Comparison of ENCODE assay signal across 1 cellular context in the genomic region with DNA sequence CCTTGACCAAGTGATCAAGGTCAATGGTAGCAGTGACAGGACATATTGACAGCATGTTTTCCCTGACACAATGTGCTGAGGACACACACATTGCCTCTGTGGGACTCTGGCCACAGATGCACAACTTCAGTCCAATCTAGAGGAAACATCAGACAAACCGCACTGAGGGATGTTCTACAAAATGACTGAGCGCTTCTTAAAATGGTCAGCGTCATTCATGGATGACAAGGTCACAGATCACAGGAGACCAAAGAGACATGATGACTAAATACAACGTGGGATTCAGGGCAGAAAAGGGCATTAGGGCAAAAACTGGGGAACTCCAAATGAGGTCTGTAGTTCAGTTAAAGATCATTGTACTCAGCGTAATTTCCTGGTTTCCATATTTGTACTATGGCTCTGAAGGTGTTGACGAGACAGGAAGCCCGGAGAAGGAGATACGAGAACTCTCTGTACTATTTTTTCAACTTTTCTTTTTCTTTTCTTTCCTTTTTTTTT.
TF ChIP-seq lines count a peak whose summit lies in the region.

No MANE protein-coding gene starts in this region.

TF ChIP-seq in K562, 482 proteins besides CTCF, POLR2A, EP300 and RAD21 (continued from another document):
- TF ChIP-seq MAZ (CRISPR knock-in tag; conservative IDR thresholded peaks at IDR 0.05 in 1 of 2, IDR thresholded peaks at IDR 0.05 in 1 of 2), result no peak
- TF ChIP-seq FOS (IDR thresholded peaks at IDR 0.05; ENCODE audit: extremely low read depth, insufficient read length), result no peak
- TF ChIP-seq HIVEP1 (CRISPR knock-in tag; IDR thresholded peaks at IDR 0.05), result no peak
- TF ChIP-seq, protein P1, sequence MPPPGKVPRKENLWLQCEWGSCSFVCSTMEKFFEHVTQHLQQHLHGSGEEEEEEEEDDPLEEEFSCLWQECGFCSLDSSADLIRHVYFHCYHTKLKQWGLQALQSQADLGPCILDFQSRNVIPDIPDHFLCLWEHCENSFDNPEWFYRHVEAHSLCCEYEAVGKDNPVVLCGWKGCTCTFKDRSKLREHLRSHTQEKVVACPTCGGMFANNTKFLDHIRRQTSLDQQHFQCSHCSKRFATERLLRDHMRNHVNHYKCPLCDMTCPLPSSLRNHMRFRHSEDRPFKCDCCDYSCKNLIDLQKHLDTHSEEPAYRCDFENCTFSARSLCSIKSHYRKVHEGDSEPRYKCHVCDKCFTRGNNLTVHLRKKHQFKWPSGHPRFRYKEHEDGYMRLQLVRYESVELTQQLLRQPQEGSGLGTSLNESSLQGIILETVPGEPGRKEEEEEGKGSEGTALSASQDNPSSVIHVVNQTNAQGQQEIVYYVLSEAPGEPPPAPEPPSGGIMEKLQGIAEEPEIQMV (tag; conservative IDR thresholded peaks at IDR 0.05; ENCODE audit: low read depth), result no peak
- no peak for TF ChIP-seq TEAD2 (tag; IDR thresholded peaks at IDR 0.05)
- TF ChIP-seq ZNF408 (CRISPR knock-in tag; IDR thresholded peaks at IDR 0.05; ENCODE audit: low read depth), result no peak
- TF ChIP-seq, protein P2, sequence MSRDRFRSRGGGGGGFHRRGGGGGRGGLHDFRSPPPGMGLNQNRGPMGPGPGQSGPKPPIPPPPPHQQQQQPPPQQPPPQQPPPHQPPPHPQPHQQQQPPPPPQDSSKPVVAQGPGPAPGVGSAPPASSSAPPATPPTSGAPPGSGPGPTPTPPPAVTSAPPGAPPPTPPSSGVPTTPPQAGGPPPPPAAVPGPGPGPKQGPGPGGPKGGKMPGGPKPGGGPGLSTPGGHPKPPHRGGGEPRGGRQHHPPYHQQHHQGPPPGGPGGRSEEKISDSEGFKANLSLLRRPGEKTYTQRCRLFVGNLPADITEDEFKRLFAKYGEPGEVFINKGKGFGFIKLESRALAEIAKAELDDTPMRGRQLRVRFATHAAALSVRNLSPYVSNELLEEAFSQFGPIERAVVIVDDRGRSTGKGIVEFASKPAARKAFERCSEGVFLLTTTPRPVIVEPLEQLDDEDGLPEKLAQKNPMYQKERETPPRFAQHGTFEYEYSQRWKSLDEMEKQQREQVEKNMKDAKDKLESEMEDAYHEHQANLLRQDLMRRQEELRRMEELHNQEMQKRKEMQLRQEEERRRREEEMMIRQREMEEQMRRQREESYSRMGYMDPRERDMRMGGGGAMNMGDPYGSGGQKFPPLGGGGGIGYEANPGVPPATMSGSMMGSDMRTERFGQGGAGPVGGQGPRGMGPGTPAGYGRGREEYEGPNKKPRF (IDR thresholded peaks at IDR 0.05; ENCODE audit: low read depth, low read length), result no peak
- TF ChIP-seq RB1 (IDR thresholded peaks at IDR 0.05; ENCODE audit: low read depth), result no peak
- TF ChIP-seq JUN (IDR thresholded peaks at IDR 0.05; ENCODE audit: borderline replicate concordance, low read depth, low read length), result peak; percentile 26; the same call in 1 of the 2 replicates
- no peak for TF ChIP-seq JUN (CRISPR knock-in tag; IDR thresholded peaks at IDR 0.05; ENCODE audit: borderline replicate concordance)
- no peak for TF ChIP-seq OTX1 (CRISPR knock-in tag; IDR thresholded peaks at IDR 0.05)
- TF ChIP-seq ETV5 (CRISPR knock-in tag; IDR thresholded peaks at IDR 0.05; ENCODE audit: low read depth), result no peak
- 0 out of 2 replicates have a peak, but pooled peaks have one; percentile 35 for TF ChIP-seq GABPA (tag; conservative IDR thresholded peaks at IDR 0.05; ENCODE audit: low read depth)
- no peak for TF ChIP-seq ELF4 (CRISPR knock-in tag; IDR thresholded peaks at IDR 0.05)
- TF ChIP-seq, protein P3, sequence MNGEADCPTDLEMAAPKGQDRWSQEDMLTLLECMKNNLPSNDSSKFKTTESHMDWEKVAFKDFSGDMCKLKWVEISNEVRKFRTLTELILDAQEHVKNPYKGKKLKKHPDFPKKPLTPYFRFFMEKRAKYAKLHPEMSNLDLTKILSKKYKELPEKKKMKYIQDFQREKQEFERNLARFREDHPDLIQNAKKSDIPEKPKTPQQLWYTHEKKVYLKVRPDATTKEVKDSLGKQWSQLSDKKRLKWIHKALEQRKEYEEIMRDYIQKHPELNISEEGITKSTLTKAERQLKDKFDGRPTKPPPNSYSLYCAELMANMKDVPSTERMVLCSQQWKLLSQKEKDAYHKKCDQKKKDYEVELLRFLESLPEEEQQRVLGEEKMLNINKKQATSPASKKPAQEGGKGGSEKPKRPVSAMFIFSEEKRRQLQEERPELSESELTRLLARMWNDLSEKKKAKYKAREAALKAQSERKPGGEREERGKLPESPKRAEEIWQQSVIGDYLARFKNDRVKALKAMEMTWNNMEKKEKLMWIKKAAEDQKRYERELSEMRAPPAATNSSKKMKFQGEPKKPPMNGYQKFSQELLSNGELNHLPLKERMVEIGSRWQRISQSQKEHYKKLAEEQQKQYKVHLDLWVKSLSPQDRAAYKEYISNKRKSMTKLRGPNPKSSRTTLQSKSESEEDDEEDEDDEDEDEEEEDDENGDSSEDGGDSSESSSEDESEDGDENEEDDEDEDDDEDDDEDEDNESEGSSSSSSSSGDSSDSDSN (IDR thresholded peaks at IDR 0.05; ENCODE audit: borderline replicate concordance in 1 of 2, low read depth in 2 of 2, low read length in 2 of 2), result 0 out of 4 replicates have a peak, but pooled peaks of 1 of the 2 experiments have one; percentile 25
